8 cellular contexts compared by ENCODE assay signal in the genomic region with DNA sequence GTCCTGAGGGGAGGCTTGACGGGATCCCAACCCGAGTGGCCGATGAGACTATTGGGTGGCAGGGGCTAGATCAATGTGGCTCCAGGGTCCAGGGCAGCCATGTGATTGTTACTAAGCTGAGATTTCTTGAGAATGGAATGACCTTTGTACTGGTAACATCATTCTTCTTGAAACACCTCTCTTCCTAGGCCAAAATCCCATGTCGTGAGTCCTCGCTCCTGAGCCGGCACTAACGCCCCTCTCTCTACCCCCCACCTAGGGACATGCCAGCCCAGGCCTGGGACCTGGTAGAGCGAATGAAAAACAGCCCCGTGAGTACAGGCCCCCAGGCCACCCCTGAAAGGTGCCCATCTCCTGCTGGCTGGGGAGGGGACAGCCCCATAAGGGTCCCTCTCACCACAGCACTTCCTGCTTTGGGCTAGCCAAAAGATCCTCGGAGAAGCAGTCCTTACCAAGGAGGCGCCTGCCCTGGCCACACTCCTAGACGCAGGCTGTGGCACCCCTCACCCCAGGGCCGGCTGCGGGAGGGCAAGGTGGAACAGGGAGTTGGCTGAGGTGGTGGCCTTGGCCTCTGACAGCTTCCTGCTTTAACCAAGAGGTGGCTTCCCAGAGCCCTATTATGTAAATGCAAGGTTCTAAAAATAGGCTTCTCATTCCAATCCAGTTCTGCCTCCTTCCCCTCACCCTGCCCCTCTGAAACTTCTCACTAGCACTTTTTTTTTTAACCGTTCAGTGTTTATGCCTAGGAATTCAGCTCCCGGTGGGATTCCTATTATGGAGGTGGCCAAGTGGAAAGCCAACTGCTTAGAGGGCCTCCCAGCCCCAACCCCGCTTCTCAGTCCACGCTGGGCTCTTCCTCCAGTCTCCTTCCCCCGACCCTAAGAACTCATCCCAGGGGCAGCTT.
A peak's percentile ranks its signal among the peaks of the same experiment; 100 is the strongest.
DNase-seq lines count a peak whose midpoint lies in the region; ATAC-seq and TF ChIP-seq lines count a peak whose summit lies in the region.

No MANE protein-coding gene starts in this region.

- peaks cover 79% of the 10 kb centered on the region for H3K4me1 Mint-ChIP-seq in activated T-cell treated with anti-CD3 and anti-CD28 coated beads, Interleukin-2, amount 50 U/mL, for 24 hours (ENCODE audit: low read depth)

- H3K9me3 Mint-ChIP-seq in activated T-cell treated with anti-CD3 and anti-CD28 coated beads, Interleukin-2, amount 50 U/mL, for 24 hours, result peaks cover 3% of the 10 kb centered on the region

- H3K36me3 Mint-ChIP-seq in activated T-cell treated with anti-CD3 and anti-CD28 coated beads, Interleukin-2, amount 50 U/mL, for 24 hours (ENCODE audit: low read depth), result no peaks in the 10 kb centered on the region

- H3K9me3 ChIP-seq in uterus, result no peaks in the 10 kb centered on the region

- in situ Hi-C loops in GM13977 (cut with MboI; ENCODE audit: low pct_unique_long_range_greater_than_20kb, low sequenced_read_pairs, unreplicated experiment), result no loop called here

- ATAC-seq in GM21390 (IDR thresholded peaks at IDR 0.05; ENCODE audit: unreplicated experiment), result no peak

- TF ChIP-seq CTCF in GM13977 (IDR thresholded peaks at IDR 0.05; ENCODE audit: extremely low read depth, insufficient read depth, missing control alignments) (no peak), uterus (IDR thresholded peaks at IDR 0.05) (no peak)

- no peaks in the 10 kb centered on the region for H3K27me3 ChIP-seq in uterus

- peak; percentile 49 for DNase-seq in GM13977 (ENCODE audit: low spot score)
- peak; percentile 67 for DNase-seq in LHCN-M2 (ENCODE audit: low read depth)
- DNase-seq in activated T-cell treated with anti-CD3 and anti-CD28 coated beads, Interleukin-2, amount 50 U/mL, for 24 hours, result peak; percentile 78
- peak; percentile 40 for DNase-seq in germinal center (ENCODE audit: low spot score)
- peak; percentile 24 for DNase-seq in pons (ENCODE audit: low spot score)
- DNase-seq in uterus, result peak; percentile 66 to 70
- DNase-seq in dedifferentiated amniotic fluid mesenchymal stem cell (ENCODE audit: extremely low spot score), result no peak

- peak overlapping the region; percentile 90 to 98 for H3K27ac ChIP-seq in uterus

- no peaks in the 10 kb centered on the region for H3K27me3 Mint-ChIP-seq in activated T-cell treated with anti-CD3 and anti-CD28 coated beads, Interleukin-2, amount 50 U/mL, for 24 hours

- peak overlapping the region; percentile 98 for H3K27ac Mint-ChIP-seq in activated T-cell treated with anti-CD3 and anti-CD28 coated beads, Interleukin-2, amount 50 U/mL, for 24 hours

- no peaks in the 10 kb centered on the region for H3K36me3 ChIP-seq in uterus

- H3K4me3 ChIP-seq in uterus, result no peak overlapping the region

- intact Hi-C loops in uterus (cut with DNase I; ENCODE audit: low total_unique reads), result no loop called here

- H3K4me3 Mint-ChIP-seq in activated T-cell treated with anti-CD3 and anti-CD28 coated beads, Interleukin-2, amount 50 U/mL, for 24 hours, result peak overlapping the region; percentile 76

- peak in 1 of 2 donors; percentile 55 for TF ChIP-seq POLR2A in uterus (IDR thresholded peaks at IDR 0.05)

- H3K4me1 ChIP-seq in uterus, result peaks cover 21 to 28% of the 10 kb centered on the region in 2 donors
